ENCODE assay signal across 21 cellular contexts in the genomic region with DNA sequence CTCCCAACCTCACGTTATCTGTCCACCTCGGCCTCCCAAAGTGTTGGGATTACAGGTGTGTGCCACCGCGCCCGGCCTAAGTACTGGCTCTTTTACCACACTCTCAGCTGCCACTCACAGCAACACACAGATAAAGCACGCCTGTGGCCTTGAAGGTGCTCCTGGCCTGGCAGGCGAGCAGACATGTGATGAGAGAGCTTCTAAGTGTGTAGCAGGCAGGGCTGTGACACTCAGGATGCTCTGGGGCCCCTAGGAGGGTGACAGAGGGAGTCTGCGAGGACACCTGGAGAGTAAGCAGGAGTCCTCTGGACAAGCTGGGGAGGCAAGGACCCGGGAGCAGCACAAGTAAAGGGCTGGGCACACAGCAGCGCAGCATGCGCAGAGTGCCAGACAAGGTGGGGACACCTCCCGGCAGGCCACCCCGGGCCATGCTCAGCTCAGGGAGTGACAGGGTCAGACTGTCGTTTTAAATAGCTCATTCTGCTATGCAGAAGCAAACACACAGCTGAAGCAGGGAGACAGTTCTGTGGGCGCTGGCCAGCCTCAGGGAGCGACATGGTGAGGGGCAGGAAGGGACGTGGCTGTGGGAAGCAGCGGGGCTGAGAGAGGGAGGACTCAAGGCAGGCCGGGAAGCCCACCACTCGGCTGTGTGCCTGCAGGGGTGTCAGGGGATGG. TPM values are rescaled to one million over a fixed set of nuclear protein-coding genes. Genes with fewer than 3 reads are reported as not detected.
A peak's percentile ranks its signal among the peaks of the same experiment; 100 is the strongest.
DNase-seq lines count a peak whose midpoint lies in the region; ATAC-seq, FAIRE-seq and TF ChIP-seq lines count a peak whose summit lies in the region.
"Had no signal": no experiment of that assay in that cellular context is flagged by ENCODE, and none has a peak within 500 bp of the region (broad histone marks: within the 10 kb centered on the region; RNA-seq: fewer than 3 reads in every experiment).

No MANE protein-coding gene starts in this region.

- DNase-seq in IMR-90 (no peak), H1 (ENCODE audit: low read depth in 1 of 2, low spot score in 2 of 2) (no peak), right atrium auricular region (ENCODE audit: low spot score) (no peak), OCI-M1 (lab: John Stamatoyannopoulos, UW) (no peak), germinal center (ENCODE audit: low spot score) (no peak)
- DNase-seq: BE2C; CD4-positive, alpha-beta T cell; COR-L47; DMS 273 treated with DMSO at 0.1 percent for 48 hours; DMS79 treated with DMSO at 0.1 percent for 48 hours; GOT3; NCI-H1105; NCI-H146; NCI-H2029 treated with DMSO at 0.1 percent for 48 hours; NCI-H226; NCI-H510A treated with DMSO at 0.1 percent for 48 hours; NCI-H748 treated with DMSO at 0.1 percent for 48 hours had no signal

- H2AFZ ChIP-seq in IMR-90 (replicated peaks; ENCODE audit: low read length, poor library complexity) (no peak overlapping the region), H1 (ENCODE audit: low read length) (no peak overlapping the region)

- H2AK5ac ChIP-seq in IMR-90 (ENCODE audit: low read depth, low read length): no peak overlapping the region
- no peak overlapping the region for H2AK5ac ChIP-seq in H1 (ENCODE audit: low read depth, low read length)

- H3K79me1 ChIP-seq in IMR-90 (ENCODE audit: low read depth in 1 of 2, low read length in 2 of 2) (peaks cover 34 to 96% of the 10 kb centered on the region in 2 experiments), H1 (ENCODE audit: low read depth, low read length) (peaks cover 45% of the 10 kb centered on the region)

- H2BK5ac ChIP-seq in IMR-90 (ENCODE audit: low read depth, low read length, poor library complexity, severe bottlenecking) (no peak overlapping the region), H1 (ENCODE audit: low read depth, low read length) (0 out of 2 replicates have a peak overlapping the region, but pooled peaks have one; percentile 16)

- TF ChIP-seq CTCF in IMR-90 (conservative IDR thresholded peaks at IDR 0.05; ENCODE audit: low read depth, low read length) (no peak), H1 (IDR thresholded peaks at IDR 0.05; ENCODE audit: control extremely low read depth in 1 of 3, insufficient read depth in 1 of 3, low read depth in 1 of 3, low read length in 3 of 3) (no peak), right atrium auricular region (IDR thresholded peaks at IDR 0.05) (no peak)

- in situ Hi-C loops in IMR-90 (cut with MboI; ENCODE audit: low sequenced_read_pairs): no loop called here

- H3K9ac ChIP-seq in IMR-90 (ENCODE audit: low read depth, low read length): no peak overlapping the region
- no peak overlapping the region for H3K9ac ChIP-seq in H1 (replicated peaks in 1 of 4; ENCODE audit: extremely low read depth in 1 of 4, low read depth in 3 of 4, low read length in 3 of 4)
- H3K9ac ChIP-seq in skeletal muscle tissue (ENCODE audit: low read depth in 1 of 3, low read length in 3 of 3): peak overlapping the region in 2 of 3 donors; percentile 1 to 25

- H3K23ac ChIP-seq in IMR-90 (ENCODE audit: low read depth, low read length) (no peak overlapping the region), H1 (ENCODE audit: insufficient read length) (no peak overlapping the region)

- no TSS peak for BruUV-seq in IMR-90 (replicated peaks; lab: Mats Ljungman, UMichigan)

- no peak overlapping the region for H3K56ac ChIP-seq in IMR-90 (ENCODE audit: extremely low read depth, insufficient read depth, low read length)
- H3K56ac ChIP-seq in H1 (replicated peaks; ENCODE audit: insufficient read length, low read depth, low read length): no peak overlapping the region

- H2BK15ac ChIP-seq in IMR-90 (ENCODE audit: low read depth, low read length) (no peak overlapping the region), H1 (ENCODE audit: low read length) (no peak overlapping the region)

- no peak overlapping the region for H3K4me3 ChIP-seq in IMR-90 (ENCODE audit: insufficient read depth, low read depth, low read length)
- H3K4me3 ChIP-seq in H1 (ENCODE audit: extremely low read depth in 1 of 4, insufficient read depth in 2 of 4, low read depth in 3 of 4, low read length in 4 of 4): no peak overlapping the region
- H3K4me3 ChIP-seq in right atrium auricular region: no peak overlapping the region
- H3K4me3 ChIP-seq in skeletal muscle tissue (ENCODE audit: low read length in 3 of 3): no peak overlapping the region
- H3K4me3 ChIP-seq: A549 had no signal

- TF ChIP-seq POLR2A in IMR-90 (IDR thresholded peaks at IDR 0.05; ENCODE audit: low read depth, low read length): no peak
- no peak for TF ChIP-seq POLR2A in H1 (IDR thresholded peaks at IDR 0.05; ENCODE audit: control extremely low read depth in 1 of 2, low read depth in 2 of 2, low read length in 2 of 2)

- peak overlapping the region; percentile 58 for H2AK9ac ChIP-seq in IMR-90 (replicated peaks; ENCODE audit: low read depth, low read length, poor library complexity)

- dilution Hi-C loops in IMR-90 (cut with HindIII; ENCODE audit: low sequenced_read_pairs, unreplicated experiment): no loop called here

- H3K27ac ChIP-seq in IMR-90 (ENCODE audit: insufficient read depth, low read length): no peak overlapping the region
- no peak overlapping the region for H3K27ac ChIP-seq in H1 (ENCODE audit: low read depth, low read length)
- H3K27ac ChIP-seq in right atrium auricular region: peak overlapping the region; percentile 7 to 61
- H3K27ac ChIP-seq in skeletal muscle tissue (ENCODE audit: low read depth, low read length): peak overlapping the region; percentile 37
- H3K27ac ChIP-seq: A549 had no signal

- peaks cover 0 to 84% of the 10 kb centered on the region in 2 experiments; a peak in 2 of 4 replicates for H3K79me2 ChIP-seq in H1 (ENCODE audit: control insufficient read depth in 1 of 2, insufficient read depth in 2 of 2, low read length in 2 of 2)

- POLR2A ChIA-PET in IMR-90 (lab: Charles Lee; ENCODE audit: unreplicated experiment): no interaction called here
- POLR2A ChIA-PET in H1 (lab: Charles Lee; ENCODE audit: partially characterized antibody): interaction anchor here (0.7 to 1.6 kb wide), 2 partner anchors 8 to 17 kb away, joined by 3 to 4 read pairs; no protein-coding TSS in a partner anchor

- no peak overlapping the region for H4K8ac ChIP-seq in IMR-90 (ENCODE audit: low read depth in 2 of 2, low read length in 2 of 2)
- H4K8ac ChIP-seq in H1 (ENCODE audit: extremely low read depth, insufficient read depth, low read length): no peak overlapping the region; the same call in 1 of the 2 replicates

- H4K91ac ChIP-seq in IMR-90 (ENCODE audit: insufficient read depth, low read depth, low read length) (no peak overlapping the region), H1 (replicated peaks; ENCODE audit: insufficient read length, low read length) (no peak overlapping the region)

- H3K4me1 ChIP-seq in IMR-90 (ENCODE audit: control insufficient read depth, insufficient read depth, low read length): peaks cover 9% of the 10 kb centered on the region
- H3K4me1 ChIP-seq in H1 (replicated peaks in 1 of 4; ENCODE audit: control insufficient read depth in 3 of 4, insufficient read depth in 4 of 4, low read length in 3 of 4): no peaks in the 10 kb centered on the region
- peaks cover 0 to 73% of the 10 kb centered on the region in 2 donors for H3K4me1 ChIP-seq in right atrium auricular region
- H3K4me1 ChIP-seq in skeletal muscle tissue (ENCODE audit: control insufficient read depth in 3 of 3, insufficient read depth in 3 of 3, low read length in 3 of 3): peaks cover 22 to 79% (median 77%) of the 10 kb centered on the region in 3 donors
- H3K4me1 ChIP-seq: A549 had no signal

- H3K9me3 ChIP-seq in IMR-90 (ENCODE audit: control insufficient read depth, insufficient read depth, low read length) (no peaks in the 10 kb centered on the region), H1 (ENCODE audit: insufficient read depth in 2 of 2, low read depth in 1 of 2, low read length in 1 of 2) (no peaks in the 10 kb centered on the region), right atrium auricular region (no peaks in the 10 kb centered on the region), skeletal muscle tissue (ENCODE audit: control insufficient read depth in 3 of 3, low read length in 3 of 3) (no peaks in the 10 kb centered on the region)
- H3K9me3 ChIP-seq: A549, BE2C had no signal

- H3K4ac ChIP-seq in IMR-90 (ENCODE audit: low read depth, low read length) (no peak overlapping the region), H1 (replicated peaks; ENCODE audit: insufficient read length, low read depth, low read length) (no peak overlapping the region)

- H2BK120ac ChIP-seq in IMR-90 (ENCODE audit: low read depth, low read length) (no peak overlapping the region), H1 (replicated peaks; ENCODE audit: low read depth, low read length) (no peak overlapping the region)

- TF ChIP-seq RAD21 in IMR-90 (IDR thresholded peaks at IDR 0.05; ENCODE audit: low read length) (no peak), H1 (IDR thresholded peaks at IDR 0.05 in 1 of 2, conservative IDR thresholded peaks at IDR 0.05 in 1 of 2; ENCODE audit: low read depth in 2 of 2, low read length in 2 of 2) (no peak)

- CTCF ChIA-PET in IMR-90 (lab: Yijun Ruan, JAX): no interaction called here
- CTCF ChIA-PET in H1 (lab: Charles Lee; ENCODE audit: partially characterized antibody): interaction anchor here (0.9 to 1.9 kb wide), 4 partner anchors 11 to 190 kb away, joined by 3 to 6 read pairs (median 3); no protein-coding TSS in a partner anchor

- no peaks in the 10 kb centered on the region for H3K23me2 ChIP-seq in H1 (ENCODE audit: low read depth, low read length)

- TF ChIP-seq EP300 in H1 (IDR thresholded peaks at IDR 0.05; ENCODE audit: borderline replicate concordance in 1 of 2, low read depth in 2 of 2, low read length in 2 of 2): no peak

- H2BK12ac ChIP-seq in H1 (ENCODE audit: low read depth, low read length): no peak overlapping the region

- no peaks in the 10 kb centered on the region for H3K27me3 ChIP-seq in IMR-90 (ENCODE audit: control insufficient read depth, insufficient read depth, low read length)
- no peaks in the 10 kb centered on the region for H3K27me3 ChIP-seq in H1 (replicated peaks in 1 of 4; ENCODE audit: control insufficient read depth in 3 of 4, extremely low read depth in 1 of 4, insufficient read depth in 3 of 4, low read length in 3 of 4)
- H3K27me3 ChIP-seq in right atrium auricular region: no peaks in the 10 kb centered on the region
- H3K27me3 ChIP-seq in skeletal muscle tissue (ENCODE audit: control insufficient read depth in 3 of 3, insufficient read depth in 3 of 3, low read length in 3 of 3): no peaks in the 10 kb centered on the region
- H3K27me3 ChIP-seq: BE2C had no signal

- peaks cover 53% of the 10 kb centered on the region for H3K9me1 ChIP-seq in IMR-90 (ENCODE audit: insufficient read depth, low read length)

- intact Hi-C loops in IMR-90 (cut with micrococcal nuclease): no loop called here

- H3K18ac ChIP-seq in IMR-90 (ENCODE audit: low read depth, low read length) (no peak overlapping the region), H1 (ENCODE audit: extremely low read depth, low read length) (no peak overlapping the region)

- H4K20me1 ChIP-seq in IMR-90 (ENCODE audit: insufficient read depth, low read length): peaks cover 99% of the 10 kb centered on the region
- peaks cover 15 to 44% of the 10 kb centered on the region in 2 experiments for H4K20me1 ChIP-seq in H1 (replicated peaks in 1 of 2; ENCODE audit: control insufficient read depth in 1 of 2, insufficient read depth in 2 of 2, low read length in 2 of 2)

- H3K36me3 ChIP-seq in IMR-90 (ENCODE audit: control insufficient read depth, insufficient read depth, low read length) (no peaks in the 10 kb centered on the region), H1 (ENCODE audit: control insufficient read depth in 2 of 4, insufficient read depth in 4 of 4, low read length in 3 of 4) (no peaks in the 10 kb centered on the region), right atrium auricular region (no peaks in the 10 kb centered on the region), skeletal muscle tissue (ENCODE audit: control insufficient read depth in 3 of 3, insufficient read depth in 3 of 3, low read length in 3 of 3) (peaks cover 0 to 2% (median 0%) of the 10 kb centered on the region in 3 donors)
- H3K36me3 ChIP-seq: BE2C had no signal

- H2BK20ac ChIP-seq in IMR-90 (ENCODE audit: low read depth, low read length): no peak overlapping the region
- no peak overlapping the region for H2BK20ac ChIP-seq in H1 (ENCODE audit: low read length)

- ATAC-seq in IMR-90 (ENCODE audit: low read depth) (no peak), HG03354 (IDR thresholded peaks at IDR 0.05; ENCODE audit: poor library complexity, severe bottlenecking, unreplicated experiment) (no peak)
- ATAC-seq: A549 had no signal

- FAIRE-seq in H1 (lab: Jason Lieb, UNC): no peak
- FAIRE-seq: A549, GM12891 had no signal

- no peak overlapping the region for H4K5ac ChIP-seq in IMR-90 (ENCODE audit: low read depth, low read length)
- no peak overlapping the region for H4K5ac ChIP-seq in H1 (ENCODE audit: insufficient read length, low read depth, low read length)

- 89% methylated on average over 7 of the region's 20 CpGs; no CpG with 5 or more reads in 1 of the 2 experiments for WGBS in IMR-90 (ENCODE audit: extremely low coverage in 2 of 2, insufficient read length in 1 of 2), 2 experiments
- 87% methylated on average over 20 of the region's 20 CpGs; no CpG with 5 or more reads in 1 of the 2 experiments for WGBS in H1 (ENCODE audit: extremely low coverage in 1 of 2, insufficient coverage in 1 of 2, insufficient read length in 1 of 2, insufficient replicate concordance in 2 of 2, low coverage in 1 of 2, low lambda C conversion rate in 2 of 2, missing lambda C conversion rate in 1 of 2), 2 experiments

- no peak overlapping the region for H3K14ac ChIP-seq in IMR-90 (replicated peaks; ENCODE audit: low read depth, low read length)
- no peak overlapping the region for H3K14ac ChIP-seq in H1 (ENCODE audit: insufficient read length)

- H3K4me2 ChIP-seq in IMR-90 (ENCODE audit: low read depth, low read length) (no peak overlapping the region), H1 (ENCODE audit: insufficient read depth in 1 of 2, low read depth in 2 of 2, low read length in 2 of 2) (no peak overlapping the region)
- H3K4me2 ChIP-seq: A549 had no signal

RNA-seq across cellular contexts. Expression of a gene that starts 26.5 kb away (rescaled TPM):
- total RNA-seq in IMR-90 (2012; rRNA removed) (2.0 and 2.8 TPM in 2 replicates), right atrium auricular region (1 to 10 TPM; 5.2 to 5.9 TPM), skeletal muscle tissue (2.6 TPM)
- polyA plus RNA-seq in IMR-90 (2012; rRNA removed) (4.0 and 4.9 TPM in 2 replicates), H1 (2011; rRNA removed) (5.3 and 6.2 TPM in 2 replicates)
- 2.8 and 5.3 TPM in 2 replicates for polyA plus RNA-seq in IMR-90 (2012; cell fraction: cytosol; rRNA removed)
- 7.1 and 11.7 TPM in 2 replicates for polyA plus RNA-seq in IMR-90 (2012; cell fraction: nucleus; rRNA removed; ENCODE audit: low replicate concordance)
- total RNA-seq in H1 (2021; fragmentation: NEBNext Ultra II Directional; extraction: Animal tissue kit (Norgen Biotek cat#: 25700)): 10.7 and 12.3 TPM in 2 replicates
- 5.3 TPM for polyA plus RNA-seq in H1 (2011; cell fraction: cytosol; rRNA removed)
- polyA plus RNA-seq in H1 (2011; cell fraction: nucleus; rRNA removed): 7.5 TPM
- polyA plus RNA-seq in H1 (2012, experiment 1 of 2): 5.9 to 7.5 TPM (median 7.2 TPM) in 4 replicates
- polyA plus RNA-seq in H1 (2012, experiment 2 of 2): 6.3 TPM
- 7.3 TPM for polyA plus RNA-seq in H1 (2013, experiment 1 of 2)
- 6.5 TPM for polyA plus RNA-seq in H1 (2013, experiment 2 of 2)
- polyA minus RNA-seq in H1 (2011; rRNA and poly(A)+ RNA removed): 6.0 and 8.6 TPM in 2 replicates
- 11.6 TPM for polyA minus RNA-seq in H1 (2011; cell fraction: cytosol; rRNA and poly(A)+ RNA removed)
- polyA minus RNA-seq in H1 (2011; cell fraction: nucleus; rRNA and poly(A)+ RNA removed): 15.5 TPM

RNA-seq across cellular contexts. Expression of a gene that starts 29.3 kb away (rescaled TPM):
- total RNA-seq in IMR-90 (2012; rRNA removed): 22.6 and 25.8 TPM in 2 replicates
- polyA plus RNA-seq in IMR-90 (2012; rRNA removed): 38.0 and 46.7 TPM in 2 replicates
- 18.1 and 27.8 TPM in 2 replicates for polyA plus RNA-seq in IMR-90 (2012; cell fraction: cytosol; rRNA removed)
- 33.2 and 71.8 TPM in 2 replicates for polyA plus RNA-seq in IMR-90 (2012; cell fraction: nucleus; rRNA removed; ENCODE audit: low replicate concordance)
- total RNA-seq in H1 (2021; fragmentation: NEBNext Ultra II Directional; extraction: Animal tissue kit (Norgen Biotek cat#: 25700)): 26.0 and 28.5 TPM in 2 replicates
- 31.2 and 31.9 TPM in 2 replicates for polyA plus RNA-seq in H1 (2011; rRNA removed)
- polyA plus RNA-seq in H1 (2011; cell fraction: cytosol; rRNA removed): 19.0 TPM
- polyA plus RNA-seq in H1 (2011; cell fraction: nucleus; rRNA removed): 47.0 TPM
- 17.7 to 21.3 TPM (median 20.5 TPM) in 4 replicates for polyA plus RNA-seq in H1 (2012, experiment 1 of 2)
- polyA plus RNA-seq in H1 (2012, experiment 2 of 2): 15.8 TPM
- polyA plus RNA-seq in H1 (2013, experiment 1 of 2): 36.8 TPM
- 43.2 TPM for polyA plus RNA-seq in H1 (2013, experiment 2 of 2)
- 52.9 and 53.8 TPM in 2 replicates for polyA minus RNA-seq in H1 (2011; rRNA and poly(A)+ RNA removed)
- 20.4 TPM for polyA minus RNA-seq in H1 (2011; cell fraction: cytosol; rRNA and poly(A)+ RNA removed)
- polyA minus RNA-seq in H1 (2011; cell fraction: nucleus; rRNA and poly(A)+ RNA removed): 24.4 TPM
- total RNA-seq in right atrium auricular region: 10 to 100 TPM; 27.5 to 34.9 TPM
- total RNA-seq in skeletal muscle tissue: 16.2 TPM

RNA-seq across cellular contexts. Expression of a gene that starts 58.4 kb away (rescaled TPM):
- 55.7 and 68.6 TPM in 2 replicates for total RNA-seq in IMR-90 (2012; rRNA removed)
- polyA plus RNA-seq in IMR-90 (2012; rRNA removed): 64.8 and 66.5 TPM in 2 replicates
- 32.4 and 73.7 TPM in 2 replicates for polyA plus RNA-seq in IMR-90 (2012; cell fraction: cytosol; rRNA removed)
- 15.9 and 45.2 TPM in 2 replicates for polyA plus RNA-seq in IMR-90 (2012; cell fraction: nucleus; rRNA removed; ENCODE audit: low replicate concordance)
- 67.5 and 69.9 TPM in 2 replicates for total RNA-seq in H1 (2021; fragmentation: NEBNext Ultra II Directional; extraction: Animal tissue kit (Norgen Biotek cat#: 25700))
- 51.7 and 55.5 TPM in 2 replicates for polyA plus RNA-seq in H1 (2011; rRNA removed)
- polyA plus RNA-seq in H1 (2011; cell fraction: cytosol; rRNA removed): 66.2 TPM
- polyA plus RNA-seq in H1 (2011; cell fraction: nucleus; rRNA removed): 45.6 TPM
- polyA plus RNA-seq in H1 (2012, experiment 1 of 2): 47.9 to 58.5 TPM (median 57.2 TPM) in 4 replicates
- 40.2 TPM for polyA plus RNA-seq in H1 (2012, experiment 2 of 2)
- 64.7 TPM for polyA plus RNA-seq in H1 (2013, experiment 1 of 2)
- polyA plus RNA-seq in H1 (2013, experiment 2 of 2): 70.1 TPM
- polyA minus RNA-seq in H1 (2011; rRNA and poly(A)+ RNA removed): 52.4 and 54.7 TPM in 2 replicates
- polyA minus RNA-seq in H1 (2011; cell fraction: cytosol; rRNA and poly(A)+ RNA removed): 32.8 TPM
- polyA minus RNA-seq in H1 (2011; cell fraction: nucleus; rRNA and poly(A)+ RNA removed): 52.3 TPM
- 10 to 100 TPM; 50.9 to 56.7 TPM for total RNA-seq in right atrium auricular region
- 48.0 TPM for total RNA-seq in skeletal muscle tissue

RNA-seq across cellular contexts. Expression of a gene that starts 59.3 kb away (rescaled TPM):
- 0.54 and 1.1 TPM in 2 replicates for total RNA-seq in IMR-90 (2012; rRNA removed)
- 13.5 and 15.6 TPM in 2 replicates for polyA plus RNA-seq in IMR-90 (2012; rRNA removed)
- 9.4 and 12.9 TPM in 2 replicates for polyA plus RNA-seq in IMR-90 (2012; cell fraction: cytosol; rRNA removed)
- polyA plus RNA-seq in IMR-90 (2012; cell fraction: nucleus; rRNA removed; ENCODE audit: low replicate concordance): 37.1 and 59.7 TPM in 2 replicates
- total RNA-seq in H1 (2021; fragmentation: NEBNext Ultra II Directional; extraction: Animal tissue kit (Norgen Biotek cat#: 25700)): 72.5 and 73.7 TPM in 2 replicates
- 13.9 and 23.9 TPM in 2 replicates for polyA plus RNA-seq in H1 (2011; rRNA removed)
- 9.3 TPM for polyA plus RNA-seq in H1 (2011; cell fraction: cytosol; rRNA removed)
- polyA plus RNA-seq in H1 (2011; cell fraction: nucleus; rRNA removed): 52.5 TPM
- polyA plus RNA-seq in H1 (2012, experiment 1 of 2): 38.9 to 59.6 TPM (median 54.5 TPM) in 4 replicates
- polyA plus RNA-seq in H1 (2012, experiment 2 of 2): 37.2 TPM
- polyA plus RNA-seq in H1 (2013, experiment 1 of 2): 47.6 TPM
- polyA plus RNA-seq in H1 (2013, experiment 2 of 2): 44.8 TPM
- 6.0 and 8.6 TPM in 2 replicates for polyA minus RNA-seq in H1 (2011; rRNA and poly(A)+ RNA removed)
- 25.3 TPM for polyA minus RNA-seq in H1 (2011; cell fraction: cytosol; rRNA and poly(A)+ RNA removed)
- 26.4 TPM for polyA minus RNA-seq in H1 (2011; cell fraction: nucleus; rRNA and poly(A)+ RNA removed)
- 1 to 10 TPM; 4.3 to 8.0 TPM for total RNA-seq in right atrium auricular region
- 7.3 TPM for total RNA-seq in skeletal muscle tissue

RNA-seq across cellular contexts. Expression of a gene that starts 59.4 kb away (rescaled TPM):
- total RNA-seq in IMR-90 (2012; rRNA removed): 1.4 and 2.0 TPM in 2 replicates
- 1.3 and 2.2 TPM in 2 replicates for polyA plus RNA-seq in IMR-90 (2012; rRNA removed)
- polyA plus RNA-seq in IMR-90 (2012; cell fraction: cytosol; rRNA removed): 1.3 and 2.7 TPM in 2 replicates
- 1.7 and 1.9 TPM in 2 replicates for polyA plus RNA-seq in IMR-90 (2012; cell fraction: nucleus; rRNA removed; ENCODE audit: low replicate concordance)
- total RNA-seq in H1 (2021; fragmentation: NEBNext Ultra II Directional; extraction: Animal tissue kit (Norgen Biotek cat#: 25700)): 8.9 and 9.8 TPM in 2 replicates
- 9.2 and 11.2 TPM in 2 replicates for polyA plus RNA-seq in H1 (2011; rRNA removed)
- 10.5 TPM for polyA plus RNA-seq in H1 (2011; cell fraction: cytosol; rRNA removed)
- 8.5 TPM for polyA plus RNA-seq in H1 (2011; cell fraction: nucleus; rRNA removed)
- polyA plus RNA-seq in H1 (2012, experiment 1 of 2): 10.0 to 12.3 TPM (median 11.0 TPM) in 4 replicates
- 9.7 TPM for polyA plus RNA-seq in H1 (2012, experiment 2 of 2)
- polyA plus RNA-seq in H1 (2013, experiment 1 of 2): 7.2 TPM
- 8.9 TPM for polyA plus RNA-seq in H1 (2013, experiment 2 of 2)
- 15.5 and 16.6 TPM in 2 replicates for polyA minus RNA-seq in H1 (2011; rRNA and poly(A)+ RNA removed)
- 7.1 TPM for polyA minus RNA-seq in H1 (2011; cell fraction: cytosol; rRNA and poly(A)+ RNA removed)
- 7.3 TPM for polyA minus RNA-seq in H1 (2011; cell fraction: nucleus; rRNA and poly(A)+ RNA removed)
- 10 to 100 TPM; 12.1 to 14.5 TPM for total RNA-seq in right atrium auricular region
- total RNA-seq in skeletal muscle tissue: 129 TPM

Comparison
In these comparisons a context has a peak if more than half of its experiments do, and no peak if none do; other contexts are left out.
1. H3K27ac ChIP-seq: peak in right atrium auricular region (2 of 2) and skeletal muscle tissue (single experiment); none in IMR-90 (single experiment) and H1 (single experiment).
2. H3K9ac ChIP-seq: peak in skeletal muscle tissue (2 of 3); none in IMR-90 (single experiment) and H1 (0 of 4).